In genomic region chr1:37561096-37561793, GRCh38 we compare ENCODE assay signal across 6 cellular contexts. TPM values are rescaled to one million over a fixed set of nuclear protein-coding genes. Genes with fewer than 3 reads are reported as not detected.
"Had no signal": no experiment of that assay in that cellular context is flagged by ENCODE, and none has a peak within 500 bp of the region (broad histone marks: within the 10 kb centered on the region; RNA-seq: fewer than 3 reads in every experiment).

No MANE protein-coding gene starts in this region.

- DNase-seq: dorsolateral prefrontal cortex, occipital lobe had no signal

- H3K9me3 Mint-ChIP-seq: natural killer cell treated with Interleukin-12 subunit alpha and Interleukin-12 subunit beta and Interleukin-15 and Interleukin-18, amount 100 ng/mL, for 72 hours; type B pancreatic cell had no signal

- H3K9me3 ChIP-seq: esophagus muscularis mucosa had no signal

- H3K4me3 ChIP-seq: dorsolateral prefrontal cortex, esophagus muscularis mucosa had no signal

- H3K27ac ChIP-seq: dorsolateral prefrontal cortex, esophagus muscularis mucosa, VCaP had no signal

- H3K27me3 Mint-ChIP-seq: type B pancreatic cell had no signal

- H3K27ac Mint-ChIP-seq: natural killer cell treated with Interleukin-12 subunit alpha and Interleukin-12 subunit beta and Interleukin-15 and Interleukin-18, amount 100 ng/mL, for 72 hours; type B pancreatic cell had no signal

- H3K4me3 Mint-ChIP-seq: natural killer cell treated with Interleukin-12 subunit alpha and Interleukin-12 subunit beta and Interleukin-15 and Interleukin-18, amount 100 ng/mL, for 72 hours; type B pancreatic cell had no signal

- H3K27me3 ChIP-seq: dorsolateral prefrontal cortex, esophagus muscularis mucosa had no signal

RNA-seq across cellular contexts. Expression of gene DNALI1, which starts 4.5 kb away (rescaled TPM):
- total RNA-seq: natural killer cell treated with Interleukin-12 subunit alpha and Interleukin-12 subunit beta and Interleukin-15 and Interleukin-18, amount 100 ng/mL, for 72 hours had no signal
